Comparison of ENCODE assay signal across 23 cellular contexts in the genomic region with DNA sequence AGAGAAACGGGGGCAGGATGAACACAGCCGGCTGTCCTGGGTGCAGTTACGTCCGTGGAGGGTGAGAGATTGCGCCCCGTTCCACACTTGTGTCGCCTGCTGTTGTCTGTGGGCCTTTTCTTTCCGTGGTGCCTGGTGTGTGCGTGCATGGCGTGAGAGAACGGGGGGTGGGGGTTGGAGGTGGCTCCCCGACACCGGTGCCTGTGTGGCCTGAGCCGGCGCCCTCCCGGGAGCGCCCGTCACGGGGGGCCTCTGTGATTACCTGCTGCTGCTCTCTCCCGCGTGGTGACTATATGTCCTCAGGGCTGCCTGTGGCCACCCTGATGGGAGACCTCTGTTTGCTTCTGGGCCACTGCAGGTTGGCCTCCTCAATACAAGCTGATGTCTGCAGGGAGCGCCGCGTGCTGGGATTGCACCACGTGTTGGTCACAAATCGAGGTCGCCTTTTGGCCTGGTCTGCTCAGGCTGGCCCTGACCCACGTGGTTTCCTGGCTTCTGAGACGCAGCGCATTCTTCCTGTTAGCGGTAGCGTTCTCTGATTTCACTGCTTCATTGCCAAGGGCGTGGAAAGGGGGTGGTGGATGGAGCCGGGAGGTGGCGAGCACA. TPM values are rescaled to one million over a fixed set of nuclear protein-coding genes. Genes with fewer than 3 reads are reported as not detected.
DNase-seq lines count a peak whose midpoint lies in the region; ATAC-seq, FAIRE-seq and TF ChIP-seq lines count a peak whose summit lies in the region.
"Had no signal": no experiment of that assay in that cellular context is flagged by ENCODE, and none has a peak within 500 bp of the region (broad histone marks: within the 10 kb centered on the region; RNA-seq: fewer than 3 reads in every experiment).

No MANE protein-coding gene starts in this region.

- no peak for TF ChIP-seq RAD21 in HepG2 (CRISPR knock-in tag; IDR thresholded peaks at IDR 0.05)

- H3K9me3 ChIP-seq in HepG2 (ENCODE audit: low read length): no peaks in the 10 kb centered on the region
- H3K9me3 ChIP-seq in right lobe of liver: no peaks in the 10 kb centered on the region
- H3K9me3 ChIP-seq in mammary epithelial cell (replicated peaks; ENCODE audit: insufficient read depth, low read length): no peaks in the 10 kb centered on the region
- H3K9me3 ChIP-seq: gastrocnemius medialis had no signal

- DNase-seq in HepG2 (ENCODE audit: low spot score) (no peak), right lobe of liver (no peak), mammary epithelial cell (no peak), RKO (ENCODE audit: low spot score) (no peak)
- DNase-seq: activated CD4-positive, alpha-beta T cell treated with anti-CD3 and anti-CD28 coated beads for 4 hours; activated naive CD4-positive, alpha-beta T cell treated with anti-CD3 and anti-CD28 coated beads, Interleukin-2, amount 10 ng/mL, durations not matched to agents 7 days and 5 days; activated T-cell treated with anti-CD3 and anti-CD28 coated beads, Interleukin-2, amount 50 U/mL, for 72 hours; gastrocnemius medialis; H9; left cardiac atrium; NCI-H1105 treated with DMSO at 0.1 percent for 48 hours; NCI-H2029; NCI-H526 treated with DMSO at 0.1 percent for 48 hours; occipital lobe; SHP77 treated with DMSO at 0.1 percent for 48 hours; small intestine; stimulated activated CD4-positive, alpha-beta T cell treated with anti-CD3 and anti-CD28 coated beads, Interleukin-1b, Interleukin-23, amount 100 ng/mL, for 48 hours; stimulated activated CD8-positive, alpha-beta memory T cell treated with anti-CD3 and anti-CD28 coated beads, Interleukin-4, amount 100 ng/mL, for 48 hours had no signal

- BruUV-seq in HepG2 (replicated peaks; lab: Mats Ljungman, UMichigan): TSS peak; percentile 14
- BruUV-seq in mammary epithelial cell (replicated peaks; lab: Mats Ljungman, UMichigan): TSS peak; percentile 1

- H3K79me2 ChIP-seq in HepG2 (ENCODE audit: insufficient read depth, low read length) (no peaks in the 10 kb centered on the region), mammary epithelial cell (ENCODE audit: insufficient read depth, low read length) (peaks cover 28% of the 10 kb centered on the region)

- CTCF ChIA-PET in HepG2 (lab: Yijun Ruan, JAX; ENCODE audit: low intra/inter-chr PET ratio, low total read pairs) (no interaction called here), mammary epithelial cell (lab: Charles Lee; ENCODE audit: low non-redundant PET) (no interaction called here)

- FAIRE-seq in HepG2 (lab: Jason Lieb, UNC): no peak
- FAIRE-seq: small intestine had no signal

- dilution Hi-C loops in mammary epithelial cell (cut with HindIII; ENCODE audit: low sequenced_read_pairs): no loop called here

- no peak for ATAC-seq in HepG2
- no peak for ATAC-seq in right lobe of liver
- no peak for ATAC-seq in HG03135 (IDR thresholded peaks at IDR 0.05; ENCODE audit: unreplicated experiment)
- ATAC-seq in GM21717 (IDR thresholded peaks at IDR 0.05; ENCODE audit: unreplicated experiment): no peak
- no peak for ATAC-seq in GM21423 (IDR thresholded peaks at IDR 0.05; ENCODE audit: unreplicated experiment)
- ATAC-seq: activated T-cell treated with anti-CD3 and anti-CD28 coated beads, Interleukin-2, amount 50 U/mL, for 72 hours; gastrocnemius medialis; left cardiac atrium had no signal

- no peaks in the 10 kb centered on the region for H4K20me1 ChIP-seq in HepG2 (ENCODE audit: insufficient read depth, low read length)
- H4K20me1 ChIP-seq in mammary epithelial cell (ENCODE audit: insufficient read depth, low read length): no peaks in the 10 kb centered on the region

- TF ChIP-seq EP300 in HepG2 (IDR thresholded peaks at IDR 0.05; ENCODE audit: low read depth in 2 of 2, low read length in 2 of 2) (no peak), HepG2 (CRISPR knock-in tag; IDR thresholded peaks at IDR 0.05; ENCODE audit: borderline replicate concordance) (no peak)

- no peak overlapping the region for H3K27ac ChIP-seq in HepG2 (ENCODE audit: extremely low read length, insufficient read depth, low read length)
- no peak overlapping the region for H3K27ac ChIP-seq in right lobe of liver
- no peak overlapping the region for H3K27ac ChIP-seq in mammary epithelial cell (ENCODE audit: insufficient read depth, low read depth, low read length)
- peak overlapping the region; percentile 99 for H3K27ac ChIP-seq in rectal smooth muscle tissue (ENCODE audit: low read depth, low read length)
- H3K27ac ChIP-seq: gastrocnemius medialis, hepatocyte had no signal

- no peak overlapping the region for H3K4me3 ChIP-seq in HepG2 (replicated peaks in 1 of 3; ENCODE audit: insufficient read depth in 1 of 3, low read depth in 2 of 3, low read length in 3 of 3)
- no peak overlapping the region for H3K4me3 ChIP-seq in right lobe of liver
- H3K4me3 ChIP-seq in mammary epithelial cell (replicated peaks in 1 of 3; ENCODE audit: insufficient read depth in 1 of 3, low read depth in 2 of 3, low read length in 3 of 3): no peak overlapping the region
- no peak overlapping the region for H3K4me3 ChIP-seq in rectal smooth muscle tissue (ENCODE audit: low read length)
- H3K4me3 ChIP-seq: gastrocnemius medialis, hepatocyte had no signal

- TF ChIP-seq CTCF in HepG2 (CRISPR knock-in tag; IDR thresholded peaks at IDR 0.05): no peak
- no peak for TF ChIP-seq CTCF in right lobe of liver (IDR thresholded peaks at IDR 0.05)
- TF ChIP-seq CTCF in mammary epithelial cell (conservative IDR thresholded peaks at IDR 0.05 in 1 of 2, IDR thresholded peaks at IDR 0.05 in 1 of 2; ENCODE audit: extremely low read depth in 1 of 2, insufficient read depth in 1 of 2, low read depth in 1 of 2, low read length in 2 of 2): no peak

- in situ Hi-C loops in HepG2 (cut with HindIII; ENCODE audit: extremely low pct_ligation_motif_present, low pct_unique_long_range_greater_than_20kb): loop anchor here (25.0 kb wide), 1 partner anchor 152 kb away; no protein-coding TSS in a partner anchor
- in situ Hi-C loops in mammary epithelial cell (cut with MboI; ENCODE audit: low sequenced_read_pairs in 2 of 2): loop anchor here in 1 of 2 donors (25.0 kb wide), 1 partner anchor 1902 kb away; no protein-coding TSS in a partner anchor

- POLR2A ChIA-PET in HepG2 (lab: Yijun Ruan, JAX): no interaction called here

- H3K4me2 ChIP-seq in HepG2 (ENCODE audit: low read depth, low read length) (no peak overlapping the region), mammary epithelial cell (ENCODE audit: insufficient read depth, low read depth, low read length) (no peak overlapping the region)
- H3K4me2 ChIP-seq: hepatocyte had no signal

- H3K4me1 ChIP-seq in HepG2 (ENCODE audit: insufficient read depth, low read length) (no peaks in the 10 kb centered on the region), right lobe of liver (no peaks in the 10 kb centered on the region), mammary epithelial cell (ENCODE audit: insufficient read depth, low read length) (peaks cover 12% of the 10 kb centered on the region), rectal smooth muscle tissue (ENCODE audit: control insufficient read depth, insufficient read depth, low read length) (peaks cover 27% of the 10 kb centered on the region)

- WGBS in HepG2 (ENCODE audit: low lambda C conversion rate): 96% methylated on average over 23 of the region's 35 CpGs
- 89% methylated on average over 8 of the region's 35 CpGs for WGBS in right lobe of liver (ENCODE audit: insufficient coverage, low coverage, low lambda C conversion rate, missing lambda C conversion rate)
- 81% methylated on average over 24 of the region's 35 CpGs for WGBS in mammary epithelial cell (ENCODE audit: low coverage, missing lambda C conversion rate)

- TF ChIP-seq POLR2A in HepG2 (IDR thresholded peaks at IDR 0.05; ENCODE audit: insufficient read depth in 1 of 2, low read depth in 2 of 2, low read length in 2 of 2) (no peak), right lobe of liver (IDR thresholded peaks at IDR 0.05) (no peak)

- H3K36me3 ChIP-seq in HepG2 (replicated peaks in 1 of 2; ENCODE audit: control insufficient read depth in 1 of 2, insufficient read depth in 2 of 2, low read length in 2 of 2): peaks cover 10 to 42% of the 10 kb centered on the region in 2 experiments
- H3K36me3 ChIP-seq in right lobe of liver: peaks cover 0 to 36% (median 19%) of the 10 kb centered on the region in 4 donors
- H3K36me3 ChIP-seq in mammary epithelial cell (ENCODE audit: insufficient read depth, low read length): peaks cover 15% of the 10 kb centered on the region
- H3K36me3 ChIP-seq in rectal smooth muscle tissue (ENCODE audit: control insufficient read depth, insufficient read depth, low read length): peaks cover 33% of the 10 kb centered on the region

- no peak overlapping the region for H3K9ac ChIP-seq in HepG2 (ENCODE audit: insufficient read depth, low read depth, low read length)
- H3K9ac ChIP-seq in mammary epithelial cell (ENCODE audit: insufficient read depth, low read length): no peak overlapping the region
- H3K9ac ChIP-seq in rectal smooth muscle tissue (ENCODE audit: low read length): no peak overlapping the region

- intact Hi-C loops in HepG2 (cut with micrococcal nuclease; ENCODE audit: unreplicated experiment) (no loop called here), right lobe of liver (cut with DNase I) (no loop called here), mammary epithelial cell (cut with micrococcal nuclease) (no loop called here)

- H3K27me3 ChIP-seq in HepG2 (ENCODE audit: control insufficient read depth in 1 of 2, insufficient read depth in 2 of 2, low read length in 2 of 2) (no peaks in the 10 kb centered on the region), right lobe of liver (no peaks in the 10 kb centered on the region), mammary epithelial cell (ENCODE audit: insufficient read depth, low read length) (no peaks in the 10 kb centered on the region), rectal smooth muscle tissue (ENCODE audit: control insufficient read depth, insufficient read depth, low read length) (no peaks in the 10 kb centered on the region)
- H3K27me3 ChIP-seq: gastrocnemius medialis, hepatocyte had no signal

- no peak overlapping the region for H2AFZ ChIP-seq in HepG2 (ENCODE audit: low read length)
- no peak overlapping the region for H2AFZ ChIP-seq in mammary epithelial cell (ENCODE audit: low read depth, low read length)
- H2AFZ ChIP-seq: hepatocyte had no signal

RNA-seq across cellular contexts. Expression of gene AP5Z1, which starts 10.9 kb away (rescaled TPM):
- total RNA-seq in HepG2 (2016; rRNA removed; fragmentation: Illumina TruSeq; extraction: Trizol) (7.4 and 15.1 TPM in 2 replicates), right lobe of liver (10 to 100 TPM in 5 of 6 experiments, 1 to 10 TPM in 1; 9.7 to 23.6 (median 14.2) TPM), mammary epithelial cell (10 to 100 TPM; 35.5 to 41.5 TPM)
- total RNA-seq in HepG2 (2016; cell fraction: cytosol; rRNA removed; fragmentation: Illumina TruSeq; extraction: Trizol; ENCODE audit: low read depth): 3.5 and 6.4 TPM in 2 replicates
- 7.5 and 15.3 TPM in 2 replicates for total RNA-seq in HepG2 (2016; cell fraction: insoluble cytoplasmic fraction; rRNA removed; fragmentation: Illumina TruSeq; extraction: Trizol)
- 4.1 and 5.0 TPM in 2 replicates for total RNA-seq in HepG2 (2016; cell fraction: membrane; rRNA removed; fragmentation: Illumina TruSeq; extraction: Trizol)
- total RNA-seq in HepG2 (2016; cell fraction: nucleus; rRNA removed; fragmentation: Illumina TruSeq; extraction: Trizol): 18.0 and 18.9 TPM in 2 replicates
- polyA plus RNA-seq in HepG2 (2011; rRNA removed) (9.3 and 16.0 TPM in 2 replicates), mammary epithelial cell (14.3 TPM)
- 3.8 and 7.7 TPM in 2 replicates for polyA plus RNA-seq in HepG2 (2011; cell fraction: cytosol; rRNA removed)
- polyA plus RNA-seq in HepG2 (2011; cell fraction: nucleus; rRNA removed): 83.4 and 101 TPM in 2 replicates
- polyA plus RNA-seq in HepG2 (2012): 5.9 and 7.4 TPM in 2 replicates
- polyA plus RNA-seq in HepG2 (2016; cell fraction: cytosol; fragmentation: Illumina TruSeq; extraction: Trizol; ENCODE audit: low read depth): 1.8 and 2.1 TPM in 2 replicates
- polyA plus RNA-seq in HepG2 (2016; cell fraction: insoluble cytoplasmic fraction; fragmentation: Illumina TruSeq; extraction: Trizol; ENCODE audit: low read depth): 7.7 and 9.3 TPM in 2 replicates
- 3.1 and 4.0 TPM in 2 replicates for polyA plus RNA-seq in HepG2 (2016; cell fraction: membrane; fragmentation: Illumina TruSeq; extraction: Trizol; ENCODE audit: low read depth)
- polyA plus RNA-seq in HepG2 (2016; cell fraction: nucleus; fragmentation: Illumina TruSeq; extraction: Trizol; ENCODE audit: insufficient read depth, low read depth): 42.6 and 43.4 TPM in 2 replicates
- 14.8 and 17.9 TPM in 2 replicates for polyA minus RNA-seq in HepG2 (2011; rRNA and poly(A)+ RNA removed; ENCODE audit: low replicate concordance)
- polyA minus RNA-seq in HepG2 (2011; cell fraction: cytosol; rRNA and poly(A)+ RNA removed): 6.2 and 7.0 TPM in 2 replicates
- 28.0 and 28.3 TPM in 2 replicates for polyA minus RNA-seq in HepG2 (2011; cell fraction: nucleus; rRNA and poly(A)+ RNA removed)
- 3.3 TPM for polyA minus RNA-seq in mammary epithelial cell
